Comparison of ENCODE assay signal across 1 cellular context in genomic region chr17:17742133-17742621, GRCh38.
TF ChIP-seq lines count a peak whose summit lies in the region.

No MANE protein-coding gene starts in this region.

TF ChIP-seq in neural cell, 6 proteins besides CTCF, POLR2A, EP300 and RAD21 (continued from another document):
- TF ChIP-seq, protein P1, sequence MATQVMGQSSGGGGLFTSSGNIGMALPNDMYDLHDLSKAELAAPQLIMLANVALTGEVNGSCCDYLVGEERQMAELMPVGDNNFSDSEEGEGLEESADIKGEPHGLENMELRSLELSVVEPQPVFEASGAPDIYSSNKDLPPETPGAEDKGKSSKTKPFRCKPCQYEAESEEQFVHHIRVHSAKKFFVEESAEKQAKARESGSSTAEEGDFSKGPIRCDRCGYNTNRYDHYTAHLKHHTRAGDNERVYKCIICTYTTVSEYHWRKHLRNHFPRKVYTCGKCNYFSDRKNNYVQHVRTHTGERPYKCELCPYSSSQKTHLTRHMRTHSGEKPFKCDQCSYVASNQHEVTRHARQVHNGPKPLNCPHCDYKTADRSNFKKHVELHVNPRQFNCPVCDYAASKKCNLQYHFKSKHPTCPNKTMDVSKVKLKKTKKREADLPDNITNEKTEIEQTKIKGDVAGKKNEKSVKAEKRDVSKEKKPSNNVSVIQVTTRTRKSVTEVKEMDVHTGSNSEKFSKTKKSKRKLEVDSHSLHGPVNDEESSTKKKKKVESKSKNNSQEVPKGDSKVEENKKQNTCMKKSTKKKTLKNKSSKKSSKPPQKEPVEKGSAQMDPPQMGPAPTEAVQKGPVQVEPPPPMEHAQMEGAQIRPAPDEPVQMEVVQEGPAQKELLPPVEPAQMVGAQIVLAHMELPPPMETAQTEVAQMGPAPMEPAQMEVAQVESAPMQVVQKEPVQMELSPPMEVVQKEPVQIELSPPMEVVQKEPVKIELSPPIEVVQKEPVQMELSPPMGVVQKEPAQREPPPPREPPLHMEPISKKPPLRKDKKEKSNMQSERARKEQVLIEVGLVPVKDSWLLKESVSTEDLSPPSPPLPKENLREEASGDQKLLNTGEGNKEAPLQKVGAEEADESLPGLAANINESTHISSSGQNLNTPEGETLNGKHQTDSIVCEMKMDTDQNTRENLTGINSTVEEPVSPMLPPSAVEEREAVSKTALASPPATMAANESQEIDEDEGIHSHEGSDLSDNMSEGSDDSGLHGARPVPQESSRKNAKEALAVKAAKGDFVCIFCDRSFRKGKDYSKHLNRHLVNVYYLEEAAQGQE (IDR thresholded peaks at IDR 0.05; ENCODE audit: borderline replicate concordance), result no peak
- TF ChIP-seq SMC3 (conservative IDR thresholded peaks at IDR 0.05; ENCODE audit: poor library complexity) (no peak), POLR2AphosphoS5 (IDR thresholded peaks at IDR 0.05) (no peak)
